ENCODE assay signal across 8 cellular contexts in the genomic region with DNA sequence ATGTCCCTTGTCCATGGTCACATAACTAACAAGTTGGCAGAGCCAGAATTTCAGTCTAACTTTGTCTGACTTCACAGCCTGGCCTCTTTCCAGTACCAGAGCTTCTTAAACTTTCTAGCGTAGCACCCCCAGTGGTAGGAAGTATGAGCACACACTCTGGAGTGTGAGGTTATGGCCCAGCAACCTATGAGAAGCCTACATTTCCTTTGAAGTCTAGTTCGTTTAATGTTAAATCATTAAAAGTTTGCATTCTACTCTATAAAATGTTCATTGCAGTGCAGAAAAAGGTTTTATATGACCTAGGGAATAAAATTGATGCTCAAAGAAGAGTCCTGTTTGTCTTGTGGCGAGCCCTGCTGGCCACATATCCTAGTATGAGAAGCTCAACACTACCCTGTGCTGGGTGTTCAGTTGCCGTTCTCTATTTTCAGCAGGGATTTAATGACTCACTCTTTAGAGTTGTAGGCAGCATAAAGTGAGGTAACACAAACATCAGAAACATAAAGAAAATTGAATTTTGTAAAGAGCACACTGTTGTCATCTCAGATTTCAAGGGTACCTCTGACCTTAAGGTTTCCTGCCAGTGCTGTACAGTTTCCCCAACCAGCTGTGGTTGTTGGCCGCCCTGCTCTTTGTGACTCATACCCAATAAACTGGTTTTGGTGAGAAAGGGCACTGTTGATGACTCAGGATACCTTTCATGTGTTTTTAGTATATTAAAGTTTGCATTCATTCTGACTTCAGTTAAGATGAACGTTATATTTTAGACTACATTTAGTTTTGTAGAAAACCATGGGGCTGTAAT. TPM values are rescaled to one million over a fixed set of nuclear protein-coding genes. Genes with fewer than 3 reads are reported as not detected.
A peak's percentile ranks its signal among the peaks of the same experiment; 100 is the strongest.
DNase-seq lines count a peak whose midpoint lies in the region; ATAC-seq and TF ChIP-seq lines count a peak whose summit lies in the region.

No MANE protein-coding gene starts in this region.

- H3K27me3 Mint-ChIP-seq in CD14-positive monocyte (ENCODE audit: low read depth in 3 of 3), result no peaks in the 10 kb centered on the region

- H3K9me3 Mint-ChIP-seq in CD14-positive monocyte, result peaks cover 0 to 5% (median 0%) of the 10 kb centered on the region in 7 donors

- no peak overlapping the region for H3K4me3 ChIP-seq in foreskin fibroblast (ENCODE audit: low read depth in 1 of 2, low read length in 2 of 2)

- DNase-seq in CD14-positive monocyte (ENCODE audit: low spot score), result no peak
- peak; percentile 81 for DNase-seq in RPMI8226
- DNase-seq in activated T-helper 1 cell treated with anti-CD3 and anti-CD28 coated beads, Interleukin-2, amount 50 U/mL, for 16 hours (ENCODE audit: low read depth in 1 of 2, low spot score in 1 of 2), result peak; percentile 38 to 56
- DNase-seq in foreskin fibroblast, result peak; percentile 97
- peak; percentile 37 for DNase-seq in putamen (ENCODE audit: low spot score)
- no peak for DNase-seq in NCI-H510A (lab: John Stamatoyannopoulos, UW)

- peak; percentile 87 for ATAC-seq in GM19025 (IDR thresholded peaks at IDR 0.05; ENCODE audit: low read depth, unreplicated experiment)
- ATAC-seq in HG03159 (IDR thresholded peaks at IDR 0.05; ENCODE audit: unreplicated experiment), result peak; percentile 93

- H3K36me3 Mint-ChIP-seq in CD14-positive monocyte, result peaks cover 57 to 73% of the 10 kb centered on the region in 2 donors

- intact Hi-C loops in CD14-positive monocyte (cut with micrococcal nuclease), result no loop called here

- no peaks in the 10 kb centered on the region for H3K4me1 Mint-ChIP-seq in CD14-positive monocyte

- H3K4me3 Mint-ChIP-seq in CD14-positive monocyte, result no peak overlapping the region

- peak overlapping the region in 1 of 7 donors; percentile 23 for H3K27ac Mint-ChIP-seq in CD14-positive monocyte

- TF ChIP-seq CTCF in CD14-positive monocyte (IDR thresholded peaks at IDR 0.05) (peak; percentile 73), foreskin fibroblast (IDR thresholded peaks at IDR 0.05; ENCODE audit: low read depth, low read length) (peak; percentile 61)

RNA-seq across cellular contexts. Expression of gene MCCC2, which starts 14.3 kb away (rescaled TPM):
- polyA plus RNA-seq in CD14-positive monocyte, result 10 to 100 TPM; 16.5 to 21.9 TPM

Comparison
In these comparisons a context has a peak if more than half of its experiments do, and no peak if none do; other contexts are left out.
1. DNase-seq: peak in RPMI8226 (single experiment), activated T-helper 1 cell treated with anti-CD3 and anti-CD28 coated beads, Interleukin-2, amount 50 U/mL, for 16 hours (2 of 2), foreskin fibroblast (2 of 2) and putamen (single experiment); none in CD14-positive monocyte (single experiment) and NCI-H510A (single experiment).